ENCODE assay signal across 8 cellular contexts in the genomic region with DNA sequence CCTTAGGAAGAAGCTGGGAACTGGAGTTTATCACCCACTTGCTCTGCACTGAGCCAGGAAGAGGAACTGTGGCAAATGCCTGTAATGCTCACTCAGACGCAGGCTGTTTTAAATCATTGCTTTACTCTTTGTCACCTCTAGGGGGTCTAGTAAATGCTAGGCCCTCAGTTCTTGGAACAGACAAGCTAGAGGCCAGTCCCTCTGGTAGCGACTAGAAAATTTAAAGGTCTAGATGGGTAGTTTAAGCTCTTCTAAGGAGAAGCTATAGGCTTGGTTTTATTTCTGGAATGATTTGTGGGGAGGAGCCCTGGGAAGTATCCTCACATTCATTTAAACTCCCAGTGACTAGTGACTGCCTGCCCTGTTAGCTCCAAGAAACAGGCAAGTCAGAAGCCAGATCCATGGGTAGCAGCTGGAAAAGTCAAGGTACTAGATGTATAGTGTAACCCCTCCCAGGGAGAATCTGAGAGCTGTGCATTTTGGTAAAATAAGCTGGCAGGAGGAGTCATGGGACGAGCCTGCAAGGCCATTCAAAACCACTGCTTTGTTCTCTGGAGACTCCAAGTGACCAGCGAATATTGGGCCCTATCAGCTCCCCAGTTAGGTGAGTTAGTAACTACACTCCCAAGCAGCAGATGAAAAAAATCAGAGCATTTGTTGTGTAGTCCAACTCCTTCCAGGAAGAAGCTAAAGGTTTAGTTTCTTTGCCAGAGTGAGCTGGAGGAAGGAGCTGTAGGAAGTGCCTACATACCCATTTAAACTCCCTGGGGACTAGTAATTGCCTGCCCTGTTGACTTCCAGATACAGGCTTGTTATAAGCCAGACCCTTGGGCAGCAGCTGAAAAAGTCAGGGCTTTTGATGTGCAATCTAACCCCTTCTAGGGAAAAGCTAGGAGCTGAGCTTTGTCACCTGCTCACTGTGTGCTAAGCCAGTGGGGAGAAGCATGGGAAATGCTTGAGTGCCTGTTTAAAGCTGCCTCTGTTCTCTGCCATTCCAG.
DNase-seq lines count a peak whose midpoint lies in the region; ATAC-seq and TF ChIP-seq lines count a peak whose summit lies in the region.

No MANE protein-coding gene starts in this region.

- peaks cover 12% of the 10 kb centered on the region for H3F3A ChIP-seq in neural progenitor cell (ENCODE audit: low read depth)

- H4K20me1 ChIP-seq in neural progenitor cell (ENCODE audit: low read depth) = no peaks in the 10 kb centered on the region

- no peaks in the 10 kb centered on the region for H3K4me1 Mint-ChIP-seq in neural progenitor cell
- H3K4me1 Mint-ChIP-seq in stimulated activated memory B cell treated with anti-CD40 and anti-IgM and Interleukin-4, amounts not matched to agents 10 μg/mL and 1 μg/mL and 100 μg/mL, for 72 hours = no peaks in the 10 kb centered on the region

- H3K4me3 ChIP-seq in Panc1 (ENCODE audit: low read depth in 2 of 2, low read length in 2 of 2) (no peak overlapping the region), neural progenitor cell (no peak overlapping the region)

- H3K27ac ChIP-seq in Panc1 (ENCODE audit: low read length) (no peak overlapping the region), neural progenitor cell (peak overlapping the region; percentile 56)

- intact Hi-C loops in Panc1 (cut with micrococcal nuclease; ENCODE audit: unreplicated experiment) = no loop called here

- no peaks in the 10 kb centered on the region for H3K4me1 ChIP-seq in Panc1 (ENCODE audit: control insufficient read depth, insufficient read depth, low read length)
- peaks cover 21% of the 10 kb centered on the region for H3K4me1 ChIP-seq in neural progenitor cell

- no peak overlapping the region for H3K4me2 ChIP-seq in neural progenitor cell

- H3K9me3 ChIP-seq in Panc1 (ENCODE audit: control insufficient read depth, insufficient read depth, low read depth, low read length) (no peaks in the 10 kb centered on the region), neural progenitor cell (ENCODE audit: low read depth) (peaks cover 4% of the 10 kb centered on the region)

- no peak overlapping the region for H3K4me3 Mint-ChIP-seq in neural progenitor cell
- no peak overlapping the region for H3K4me3 Mint-ChIP-seq in stimulated activated memory B cell treated with anti-CD40 and anti-IgM and Interleukin-4, amounts not matched to agents 10 μg/mL and 1 μg/mL and 100 μg/mL, for 72 hours

- BruUV-seq in Panc1 (replicated peaks; lab: Mats Ljungman, UMichigan) = no TSS peak

- no peak overlapping the region for H3K9ac ChIP-seq in neural progenitor cell

- peaks cover 9% of the 10 kb centered on the region for H3K9me3 Mint-ChIP-seq in neural progenitor cell
- peaks cover 6% of the 10 kb centered on the region for H3K9me3 Mint-ChIP-seq in stimulated activated memory B cell treated with anti-CD40 and anti-IgM and Interleukin-4, amounts not matched to agents 10 μg/mL and 1 μg/mL and 100 μg/mL, for 72 hours

- peak overlapping the region; percentile 80 for H2AFZ ChIP-seq in neural progenitor cell (replicated peaks)

- H3K27me3 Mint-ChIP-seq in neural progenitor cell (ENCODE audit: insufficient read depth, low read depth) = no peaks in the 10 kb centered on the region
- peaks cover 16% of the 10 kb centered on the region for H3K27me3 Mint-ChIP-seq in stimulated activated memory B cell treated with anti-CD40 and anti-IgM and Interleukin-4, amounts not matched to agents 10 μg/mL and 1 μg/mL and 100 μg/mL, for 72 hours

- POLR2A ChIA-PET in Panc1 (lab: Charles Lee) = no interaction called here

- no peaks in the 10 kb centered on the region for H3K79me2 ChIP-seq in neural progenitor cell (ENCODE audit: low read depth)

- peak; percentile 98 for ATAC-seq in GM18868 (IDR thresholded peaks at IDR 0.05; ENCODE audit: unreplicated experiment)
- ATAC-seq in HG02981 (IDR thresholded peaks at IDR 0.05; ENCODE audit: unreplicated experiment) = peak; percentile 91
- ATAC-seq in Panc1 = no peak
- no peak for ATAC-seq in stimulated activated memory B cell treated with anti-CD40 and anti-IgM and Interleukin-4, amounts not matched to agents 10 μg/mL and 1 μg/mL and 100 μg/mL, for 72 hours

- H3K27ac Mint-ChIP-seq in neural progenitor cell = no peak overlapping the region
- no peak overlapping the region for H3K27ac Mint-ChIP-seq in stimulated activated memory B cell treated with anti-CD40 and anti-IgM and Interleukin-4, amounts not matched to agents 10 μg/mL and 1 μg/mL and 100 μg/mL, for 72 hours

- no peaks in the 10 kb centered on the region for H3K27me3 ChIP-seq in Panc1 (ENCODE audit: control insufficient read depth, insufficient read depth, low read length)
- no peaks in the 10 kb centered on the region for H3K27me3 ChIP-seq in neural progenitor cell

- H3K36me3 Mint-ChIP-seq in neural progenitor cell = no peaks in the 10 kb centered on the region
- H3K36me3 Mint-ChIP-seq in stimulated activated memory B cell treated with anti-CD40 and anti-IgM and Interleukin-4, amounts not matched to agents 10 μg/mL and 1 μg/mL and 100 μg/mL, for 72 hours = no peaks in the 10 kb centered on the region

- peak; percentile 5 for DNase-seq in AG08395 (ENCODE audit: low spot score)
- no peak for DNase-seq in Panc1 (ENCODE audit: low read depth, low spot score)
- DNase-seq in neural progenitor cell (ENCODE audit: low spot score) = peak; percentile 31
- no peak for DNase-seq in activated CD8-positive, alpha-beta memory T cell treated with anti-CD3 and anti-CD28 coated beads, Interleukin-2, amount 50 U/mL, for 48 hours
- no peak for DNase-seq in T-helper 9 cell

- TF ChIP-seq CTCF in Panc1 (IDR thresholded peaks at IDR 0.05) (peak; percentile 48), neural progenitor cell (IDR thresholded peaks at IDR 0.05) (peak; percentile 60)

- H3K36me3 ChIP-seq in Panc1 (ENCODE audit: control insufficient read depth, insufficient read depth, low read length) (no peaks in the 10 kb centered on the region), neural progenitor cell (no peaks in the 10 kb centered on the region)

- in situ Hi-C loops in Panc1 (cut with HindIII; ENCODE audit: low pct_unique_long_range_greater_than_20kb, low sequenced_read_pairs) = no loop called here

- CTCF ChIA-PET in Panc1 (lab: Charles Lee) = interaction anchor here (0.6 kb wide), 1 partner anchor 14 kb away, joined by 3 read pairs; no protein-coding TSS in a partner anchor

Comparison
In these comparisons a context has a peak if more than half of its experiments do, and no peak if none do; other contexts are left out.
1. DNase-seq: peak in AG08395 (single experiment) and neural progenitor cell (single experiment); none in Panc1 (single experiment), activated CD8-positive, alpha-beta memory T cell treated with anti-CD3 and anti-CD28 coated beads, Interleukin-2, amount 50 U/mL, for 48 hours (single experiment) and T-helper 9 cell (single experiment).
2. ATAC-seq: peak in GM18868 (single experiment) and HG02981 (single experiment); none in Panc1 (single experiment) and stimulated activated memory B cell treated with anti-CD40 and anti-IgM and Interleukin-4, amounts not matched to agents 10 μg/mL and 1 μg/mL and 100 μg/mL, for 72 hours (single experiment).